In the genomic region with DNA sequence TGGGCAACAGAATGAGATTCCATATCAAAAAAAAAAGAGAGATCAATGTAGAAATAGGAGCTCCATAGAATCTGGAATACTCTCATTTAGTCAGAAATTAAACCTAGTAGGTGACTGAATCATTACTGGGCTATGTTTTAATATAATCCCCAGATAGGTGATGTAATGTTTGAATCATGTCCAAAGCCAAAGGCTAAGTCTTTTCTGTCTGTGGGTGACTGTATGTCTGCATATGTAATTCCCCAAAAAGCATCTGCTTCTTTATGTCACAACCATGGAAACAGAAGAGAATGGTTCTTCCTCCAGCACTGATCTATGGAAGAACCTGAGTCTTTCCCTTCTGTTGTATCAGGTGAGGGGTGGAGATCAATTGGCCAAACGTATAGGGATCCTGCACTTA, we compare ENCODE assay signal across 19 cellular contexts. TPM values are rescaled to one million over a fixed set of nuclear protein-coding genes. Genes with fewer than 3 reads are reported as not detected.
A peak's percentile ranks its signal among the peaks of the same experiment; 100 is the strongest.
DNase-seq lines count a peak whose midpoint lies in the region; ATAC-seq, FAIRE-seq and TF ChIP-seq lines count a peak whose summit lies in the region.
"Had no signal": no experiment of that assay in that cellular context is flagged by ENCODE, and none has a peak within 500 bp of the region (broad histone marks: within the 10 kb centered on the region; RNA-seq: fewer than 3 reads in every experiment).

No MANE protein-coding gene starts in this region.

- no peaks in the 10 kb centered on the region for H3K36me3 ChIP-seq in adipocyte (ENCODE audit: control insufficient read depth, insufficient read depth, low read length, severe bottlenecking)
- H3K36me3 ChIP-seq: upper lobe of left lung had no signal

- H3K4me1 ChIP-seq in adipocyte (ENCODE audit: control insufficient read depth, insufficient read depth, low read length) = peaks cover 18% of the 10 kb centered on the region
- H3K4me1 ChIP-seq: upper lobe of left lung had no signal

- no peak for TF ChIP-seq POLR2A in H54 (IDR thresholded peaks at IDR 0.05; ENCODE audit: low read depth, low read length)

- no peaks in the 10 kb centered on the region for H3K27me3 ChIP-seq in adipocyte (replicated peaks; ENCODE audit: control insufficient read depth, insufficient read depth, low read length)
- H3K27me3 ChIP-seq: hepatocyte, upper lobe of left lung had no signal

- DNase-seq in A172 (ENCODE audit: low spot score) (peak; percentile 84), H54 (ENCODE audit: insufficient read length, low spot score) (peak; percentile 42), adipocyte (ENCODE audit: low read depth) (peak; percentile 78), fibroblast of the conjunctiva (ENCODE audit: low read depth) (peak; percentile 42), NCI-H2081 (lab: John Stamatoyannopoulos, UW) (no peak), hypothalamus (lab: John Stamatoyannopoulos, UW) (no peak)
- DNase-seq: DND-41; NCI-H1105 treated with DMSO at 0.1 percent for 48 hours; NCI-H748 treated with DMSO at 0.1 percent for 48 hours; SIG-M5; stimulated activated CD4-positive, alpha-beta T cell treated with anti-CD3 and anti-CD28 coated beads, Interleukin-15, amount 100 ng/mL, for 24 hours; upper lobe of left lung had no signal

- peak; percentile 57 for FAIRE-seq in H54 (lab: Jason Lieb, UNC)
- FAIRE-seq: A204.1, GM18507, HepG2 had no signal

- ATAC-seq in HG02642 (IDR thresholded peaks at IDR 0.05; ENCODE audit: poor library complexity, unreplicated experiment) (no peak), GM21619 (IDR thresholded peaks at IDR 0.05; ENCODE audit: unreplicated experiment) (no peak)
- ATAC-seq: HepG2 had no signal

- H3K9ac ChIP-seq in adipocyte (ENCODE audit: low read length) = no peak overlapping the region

- H3K9me3 ChIP-seq in adipocyte (ENCODE audit: control insufficient read depth, low read length) = no peaks in the 10 kb centered on the region
- H3K9me3 ChIP-seq: upper lobe of left lung had no signal

- H3K4me3 ChIP-seq in adipocyte (ENCODE audit: low read length) = no peak overlapping the region
- H3K4me3 ChIP-seq: hepatocyte, lung, upper lobe of left lung had no signal

RNA-seq across cellular contexts. Expression of gene LAMC2, which starts 5.8 kb away (rescaled TPM):
- 24.5 and 36.8 TPM in 2 replicates for total RNA-seq in A172 (2014; rRNA removed; shearing (Covaris generic))
- total RNA-seq: HepG2 had no signal

Comparison
In these comparisons a context has a peak if more than half of its experiments do, and no peak if none do; other contexts are left out.
1. DNase-seq: peak in A172 (single experiment), H54 (single experiment), adipocyte (single experiment) and fibroblast of the conjunctiva (single experiment); none in NCI-H2081 (0 of 2) and hypothalamus (0 of 51).